In genomic region chr19:55649579-55650557, GRCh38 we compare ENCODE assay signal across 13 cellular contexts. TPM values are rescaled to one million over a fixed set of nuclear protein-coding genes. Genes with fewer than 3 reads are reported as not detected.
DNase-seq lines count a peak whose midpoint lies in the region; ATAC-seq and TF ChIP-seq lines count a peak whose summit lies in the region.
"Had no signal": no experiment of that assay in that cellular context is flagged by ENCODE, and none has a peak within 500 bp of the region (broad histone marks: within the 10 kb centered on the region; RNA-seq: fewer than 3 reads in every experiment).

No MANE protein-coding gene starts in this region.

- H3K9ac ChIP-seq in BLaER1: peak overlapping the region; percentile 97
- H3K9ac ChIP-seq in adipocyte (ENCODE audit: low read length): peak overlapping the region; percentile 95

- DNase-seq in GM13976 (ENCODE audit: low spot score) (peak; percentile 64), adipocyte (ENCODE audit: low read depth) (no peak), natural killer cell (no peak), middle frontal gyrus (ENCODE audit: extremely low spot score, low spot score) (no peak), HK-2 (ENCODE audit: unreplicated experiment) (no peak)
- no peak for DNase-seq in stimulated activated CD4-positive, alpha-beta T cell treated with anti-CD3 and anti-CD28 coated beads, Interleukin-1b, Interleukin-23, amount 100 ng/mL, for 48 hours
- DNase-seq: amniotic stem cell; DMS 273 treated with DMSO at 0.1 percent for 48 hours; esophagus squamous epithelium; left cardiac atrium; NK-92 treated with Interleukin-12 subunit alpha and Interleukin-12 subunit beta, amount 100 ng/mL, for 24 hours had no signal

- H3K4me3 Mint-ChIP-seq in natural killer cell: peak overlapping the region; percentile 76

- H3K9me3 ChIP-seq in BLaER1 (no peaks in the 10 kb centered on the region), adipocyte (ENCODE audit: control insufficient read depth, low read length) (no peaks in the 10 kb centered on the region)
- H3K9me3 ChIP-seq: esophagus squamous epithelium had no signal

- ATAC-seq in natural killer cell (no peak), GM19452 (IDR thresholded peaks at IDR 0.05; ENCODE audit: unreplicated experiment) (no peak)
- ATAC-seq: left cardiac atrium had no signal

- H3K27me3 ChIP-seq in BLaER1: no peaks in the 10 kb centered on the region
- H3K27me3 ChIP-seq in adipocyte (replicated peaks; ENCODE audit: control insufficient read depth, insufficient read depth, low read length): no peaks in the 10 kb centered on the region
- H3K27me3 ChIP-seq: esophagus squamous epithelium had no signal

- H3K4me3 ChIP-seq in BLaER1: peak overlapping the region; percentile 80
- peak overlapping the region; percentile 89 for H3K4me3 ChIP-seq in adipocyte (ENCODE audit: low read length)

- peaks cover 5% of the 10 kb centered on the region; the same call in 1 of the 2 replicates for H4K20me1 ChIP-seq in BLaER1

- H3K36me3 Mint-ChIP-seq in natural killer cell: no peaks in the 10 kb centered on the region

- H3K27ac Mint-ChIP-seq in natural killer cell: peak overlapping the region in 1 of 2 donors; percentile 65

- H3K27ac ChIP-seq in BLaER1: peak overlapping the region; percentile 99

- no peak for TF ChIP-seq CTCF in GM13976 (IDR thresholded peaks at IDR 0.05; ENCODE audit: borderline replicate concordance, control extremely low read depth, extremely low read depth, insufficient read depth, missing control alignments)
- no peak for TF ChIP-seq CTCF in natural killer cell (IDR thresholded peaks at IDR 0.05)

- H3K4me1 ChIP-seq in BLaER1 (peaks cover 59% of the 10 kb centered on the region), adipocyte (ENCODE audit: control insufficient read depth, insufficient read depth, low read length) (peaks cover 22% of the 10 kb centered on the region)

- no peaks in the 10 kb centered on the region for H3K9me3 Mint-ChIP-seq in natural killer cell

- H3K36me3 ChIP-seq in BLaER1: peaks cover 48% of the 10 kb centered on the region
- H3K36me3 ChIP-seq in adipocyte (ENCODE audit: control insufficient read depth, insufficient read depth, low read length, severe bottlenecking): peaks cover 13% of the 10 kb centered on the region

- peaks cover 0 to 7% of the 10 kb centered on the region in 2 donors for H3K27me3 Mint-ChIP-seq in natural killer cell (ENCODE audit: low read depth in 2 of 2)

- H3K4me2 ChIP-seq in BLaER1: peak overlapping the region; percentile 97

- H3K4me1 Mint-ChIP-seq in natural killer cell: peaks cover 16 to 32% of the 10 kb centered on the region in 2 donors

- intact Hi-C loops in natural killer cell (cut with micrococcal nuclease): loop anchor here (5.0 to 10.0 kb wide), 3 partner anchors 473 to 1455 kb away; partner anchors contain the start of genes TSEN34 and ZSCAN5A

- in situ Hi-C loops in GM13976 (cut with MboI; ENCODE audit: low sequenced_read_pairs, unreplicated experiment): no loop called here

RNA-seq across cellular contexts. Expression of gene CCDC106, which starts 1.9 kb away (rescaled TPM):
- 1 to 10 TPM; 2.0 to 3.2 (median 3.2) TPM for total RNA-seq in natural killer cell

RNA-seq across cellular contexts. Expression of gene U2AF2, which starts 5.0 kb away (rescaled TPM):
- 100 to 1,000 TPM; 304 to 322 (median 321) TPM for total RNA-seq in natural killer cell

RNA-seq across cellular contexts. Expression of gene ZNF581, which starts 6.4 kb away (rescaled TPM):
- total RNA-seq in natural killer cell: 10 to 100 TPM; 15.4 to 21.9 (median 19.0) TPM

RNA-seq across cellular contexts. Expression of gene ZNF580, which starts 9.1 kb away (rescaled TPM):
- total RNA-seq in natural killer cell: 10 to 100 TPM; 38.0 to 46.0 (median 40.0) TPM

RNA-seq across cellular contexts. Expression of gene EPN1, which starts 25.2 kb away (rescaled TPM):
- total RNA-seq in natural killer cell: 10 to 100 TPM; 47.6 to 56.4 (median 51.8) TPM
